ENCODE assay signal across 31 cellular contexts in genomic region chr7:109699661-109700060, GRCh38.
"Had no signal": no experiment of that assay in that cellular context is flagged by ENCODE, and none has a peak within 500 bp of the region (broad histone marks: within the 10 kb centered on the region; RNA-seq: fewer than 3 reads in every experiment).

No MANE protein-coding gene starts in this region.

- DNase-seq: activated B cell treated with CpG ODN at 0.5 μM for 24 hours; activated CD4-positive, alpha-beta memory T cell treated with anti-CD3 and anti-CD28 coated beads, Interleukin-2, amount 10 ng/mL, durations not matched to agents 7 days and 5 days; activated CD4-positive, alpha-beta T cell treated with anti-CD3 and anti-CD28 coated beads for 1 hour; activated CD4-positive, alpha-beta T cell treated with anti-CD3 and anti-CD28 coated beads for 36 hours; activated CD4-positive, alpha-beta T cell treated with anti-CD3 and anti-CD28 coated beads for 48 hours; activated CD4-positive, alpha-beta T cell treated with anti-CD3 and anti-CD28 coated beads, Interleukin-2, amount 10 ng/mL, durations not matched to agents 7 days and 5 days; activated CD4-positive, alpha-beta T cell treated with anti-CD3 and anti-CD28 coated beads, Interleukin-2, amount 50 U/mL, for 48 hours; activated CD8-positive, alpha-beta memory T cell treated with anti-CD3 and anti-CD28 coated beads, Interleukin-2, amount 50 U/mL, for 4 hours; activated CD8-positive, alpha-beta T cell treated with anti-CD3 and anti-CD28 coated beads, Interleukin-2, amount 10 ng/mL, durations not matched to agents 7 days and 5 days; activated effector memory CD4-positive, alpha-beta T cell treated with anti-CD3 and anti-CD28 coated beads, Interleukin-2, amount 50 U/mL, for 16 hours; activated gamma-delta T cell treated with Interleukin-2 at 50 U/mL for 16 hours; activated naive CD4-positive, alpha-beta T cell; activated naive CD4-positive, alpha-beta T cell treated with anti-CD3 and anti-CD28 coated beads for 36 hours; activated naive CD4-positive, alpha-beta T cell treated with anti-CD3 and anti-CD28 coated beads, Interleukin-2, amount 50 U/mL, for 16 hours; activated naive CD8-positive, alpha-beta T cell treated with anti-CD3 and anti-CD28 coated beads for 36 hours; activated T-cell treated with anti-CD3 and anti-CD28 coated beads for 4 hours; activated T-cell treated with anti-CD3 and anti-CD28 coated beads, Interleukin-2, amount 50 U/mL, for 1 hour; activated T-cell treated with anti-CD3 and anti-CD28 coated beads, Interleukin-2, amount 50 U/mL, for 4 hours; activated T-cell treated with anti-CD3 and anti-CD28 coated beads, Interleukin-2, amount 50 U/mL, for 72 hours; adrenal gland; amniotic stem cell; aorta; body of pancreas; brain microvascular endothelial cell; central memory CD4-positive, alpha-beta T cell; T-helper 9 cell had no signal

- ATAC-seq: activated CD4-positive, alpha-beta T cell treated with anti-CD3 and anti-CD28 coated beads for 36 hours; activated CD8-positive, alpha-beta T cell treated with anti-CD3 and anti-CD28 coated beads, Interleukin-2, amount 10 ng/mL, durations not matched to agents 7 days and 5 days; activated naive CD4-positive, alpha-beta T cell treated with anti-CD3 and anti-CD28 coated beads, Interleukin-2, amount 50 U/mL, for 72 hours; activated T-cell treated with anti-CD3 and anti-CD28 coated beads, Interleukin-2, amount 50 U/mL, for 4 hours; activated T-cell treated with anti-CD3 and anti-CD28 coated beads, Interleukin-2, amount 50 U/mL, for 72 hours; activated T-helper 17 cell treated with anti-CD3 and anti-CD28 coated beads, Interleukin-2, amount 50 U/mL, for 72 hours; body of pancreas had no signal

- H3K27ac ChIP-seq: adrenal gland, body of pancreas, brain microvascular endothelial cell, breast epithelium, coronary artery, VCaP had no signal
